1 cellular context compared by ENCODE assay signal in genomic region chr17:7021993-7022778, GRCh38.
TF ChIP-seq lines count a peak whose summit lies in the region.

No MANE protein-coding gene starts in this region.

TF ChIP-seq in HepG2, 621 proteins besides CTCF, POLR2A, EP300 and RAD21 (continued from another document and continues in another):
- TF ChIP-seq ZBTB14 (CRISPR knock-in tag; IDR thresholded peaks at IDR 0.05): no peak
- TF ChIP-seq BRF2 (CRISPR knock-in tag; IDR thresholded peaks at IDR 0.05): no peak
- TF ChIP-seq ZNF646 (CRISPR knock-in tag; IDR thresholded peaks at IDR 0.05): no peak
- no peak for TF ChIP-seq ZFP36L2 (CRISPR knock-in tag; IDR thresholded peaks at IDR 0.05)
- TF ChIP-seq KIAA2018 (CRISPR knock-in tag; IDR thresholded peaks at IDR 0.05; ENCODE audit: borderline replicate concordance): no peak
- no peak for TF ChIP-seq HNRNPL (IDR thresholded peaks at IDR 0.05; ENCODE audit: low read depth, low read length)
- TF ChIP-seq TEF (CRISPR knock-in tag; IDR thresholded peaks at IDR 0.05): no peak
- TF ChIP-seq ZNF276 (CRISPR knock-in tag; IDR thresholded peaks at IDR 0.05; ENCODE audit: low read depth): no peak
- no peak for TF ChIP-seq TOE1 (CRISPR knock-in tag; IDR thresholded peaks at IDR 0.05)
- no peak for TF ChIP-seq BRD4 (CRISPR knock-in tag; IDR thresholded peaks at IDR 0.05)
- TF ChIP-seq SMARCE1 (IDR thresholded peaks at IDR 0.05; ENCODE audit: borderline replicate concordance): no peak
- no peak for TF ChIP-seq ZFP82 (CRISPR knock-in tag; IDR thresholded peaks at IDR 0.05; ENCODE audit: borderline replicate concordance)
- TF ChIP-seq E2F5 (CRISPR knock-in tag; conservative IDR thresholded peaks at IDR 0.05): peak; percentile 58; the same call in 1 of the 2 replicates
- TF ChIP-seq CBX1 (IDR thresholded peaks at IDR 0.05; ENCODE audit: low read depth): no peak
- no peak for TF ChIP-seq POLR2AphosphoS2 (IDR thresholded peaks at IDR 0.05; ENCODE audit: low read depth, low read length)
- no peak for TF ChIP-seq MEIS2 (CRISPR knock-in tag; IDR thresholded peaks at IDR 0.05)
- TF ChIP-seq ZNF326 (CRISPR knock-in tag; IDR thresholded peaks at IDR 0.05; ENCODE audit: borderline replicate concordance): no peak
- no peak for TF ChIP-seq GLI4 (CRISPR knock-in tag; IDR thresholded peaks at IDR 0.05; ENCODE audit: borderline replicate concordance)
- TF ChIP-seq ZNF839 (CRISPR knock-in tag; IDR thresholded peaks at IDR 0.05; ENCODE audit: borderline replicate concordance): no peak
- no peak for TF ChIP-seq NKX3-1 (CRISPR knock-in tag; IDR thresholded peaks at IDR 0.05)
- peak; percentile 59; the same call in 1 of the 2 replicates for TF ChIP-seq HNF1B (CRISPR knock-in tag; IDR thresholded peaks at IDR 0.05)
- TF ChIP-seq ZBTB46 (CRISPR knock-in tag; IDR thresholded peaks at IDR 0.05; ENCODE audit: borderline replicate concordance): no peak
- TF ChIP-seq TFDP1 (CRISPR knock-in tag; IDR thresholded peaks at IDR 0.05; ENCODE audit: borderline replicate concordance): peak; percentile 58; the same call in 1 of the 2 replicates
- TF ChIP-seq LBX2 (CRISPR knock-in tag; IDR thresholded peaks at IDR 0.05; ENCODE audit: borderline replicate concordance): no peak
